In the genomic region with DNA sequence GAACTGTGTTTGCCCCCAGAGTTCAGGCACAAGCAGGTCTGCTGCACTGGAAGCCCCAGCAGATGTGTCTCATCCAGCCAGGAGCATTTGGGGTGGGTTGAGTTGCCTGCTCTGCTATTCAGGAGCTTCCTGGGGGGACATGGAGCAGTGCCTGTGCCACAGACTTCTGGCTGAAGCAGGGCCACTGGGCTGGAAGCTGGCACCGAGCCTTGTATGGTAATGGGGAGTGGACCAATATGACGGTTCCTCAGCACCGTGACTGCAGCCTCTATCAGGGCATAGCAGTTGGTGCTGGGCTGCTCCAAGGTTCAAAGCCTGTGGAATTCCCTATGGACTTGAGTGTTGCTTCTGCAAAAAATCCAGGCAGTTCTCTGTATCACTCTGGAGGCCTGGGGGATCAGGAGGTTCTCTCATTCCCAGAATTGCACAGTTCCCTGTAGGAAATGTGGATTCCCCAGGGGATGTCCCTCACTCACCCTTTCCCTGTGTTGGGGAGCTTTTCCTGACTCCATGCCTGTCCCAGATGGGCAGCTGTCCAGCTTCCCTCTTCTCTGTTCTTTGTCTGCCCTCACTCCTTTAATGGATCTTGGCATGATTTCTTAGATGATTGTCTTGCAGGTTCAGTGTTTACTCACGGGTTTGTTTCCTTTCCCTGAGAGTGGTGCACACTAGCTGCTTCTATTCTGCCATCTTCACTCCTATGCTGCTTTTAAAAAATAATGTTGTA, we compare ENCODE assay signal across 28 cellular contexts. TPM values are rescaled to one million over a fixed set of nuclear protein-coding genes. Genes with fewer than 3 reads are reported as not detected.
"Had no signal": no experiment of that assay in that cellular context is flagged by ENCODE, and none has a peak within 500 bp of the region (broad histone marks: within the 10 kb centered on the region; RNA-seq: fewer than 3 reads in every experiment).

No MANE protein-coding gene starts in this region.

- H3K27ac ChIP-seq: colonic mucosa, epithelial cell of prostate, gastroesophageal sphincter, heart left ventricle, hepatocyte, parathyroid adenoma, prostate gland, right atrium auricular region, transverse colon, vagina had no signal

- H3K27me3 ChIP-seq: colonic mucosa, gastroesophageal sphincter, heart left ventricle, hepatocyte, right atrium auricular region, transverse colon, vagina had no signal

- H3K4me3 ChIP-seq: colonic mucosa, gastroesophageal sphincter, heart left ventricle, hepatocyte, lung, prostate gland, right atrium auricular region, smooth muscle cell, transverse colon, vagina had no signal

- H3K9me3 ChIP-seq: colonic mucosa, gastroesophageal sphincter, prostate gland, transverse colon, vagina had no signal

- H3K4me1 ChIP-seq: colonic mucosa, gastroesophageal sphincter, heart left ventricle, parathyroid adenoma, prostate gland, right atrium auricular region, transverse colon, vagina had no signal

- H3K36me3 ChIP-seq: colonic mucosa, gastroesophageal sphincter, heart left ventricle, prostate gland, right atrium auricular region, transverse colon, vagina had no signal

- DNase-seq: colonic mucosa; effector CD8-positive, alpha-beta T cell; endodermal cell; foreskin fibroblast; heart left ventricle; kidney; naive B cell; stimulated activated CD4-positive, alpha-beta T cell treated with anti-CD3 and anti-CD28 coated beads, Interleukin-12 subunit alpha, Interleukin-12 subunit beta, amount 100 ng/mL, for 4 hours; stimulated activated CD4-positive, alpha-beta T cell treated with anti-CD3 and anti-CD28 coated beads, Interleukin-1b, Interleukin-23, amount 100 ng/mL, for 48 hours; stimulated activated CD4-positive, alpha-beta T cell treated with anti-CD3 and anti-CD28 coated beads, Interleukin-4, amount 100 ng/mL, for 1 hour; stimulated activated CD8-positive, alpha-beta memory T cell treated with anti-CD3 and anti-CD28 coated beads, Interleukin-4, amount 100 ng/mL, for 48 hours; stimulated activated naive CD8-positive, alpha-beta T cell treated with anti-CD3 and anti-CD28 coated beads, Interleukin-15, Interleukin-2, amounts not matched to agents 100 U/mL and 50 U/mL, for 24 hours; substantia nigra; transverse colon had no signal

- ATAC-seq: esophagus mucosa; gastroesophageal sphincter; heart left ventricle; left lobe of liver; sciatic nerve; stimulated activated naive CD8-positive, alpha-beta T cell treated with anti-CD3 and anti-CD28 coated beads, Interleukin-15, Interleukin-2, amounts not matched to agents 100 U/mL and 50 U/mL, for 24 hours had no signal

RNA-seq across cellular contexts. Expression of gene THSD7B, which starts 37.2 kb away (rescaled TPM):
- total RNA-seq: mononuclear cell; natural killer cell treated with Interleukin-12 subunit alpha and Interleukin-12 subunit beta and Interleukin-15 and Interleukin-18, amount 100 ng/mL, for 72 hours; smooth muscle cell had no signal
- polyA plus RNA-seq: smooth muscle cell had no signal
